8 cellular contexts compared by ENCODE assay signal in the genomic region with DNA sequence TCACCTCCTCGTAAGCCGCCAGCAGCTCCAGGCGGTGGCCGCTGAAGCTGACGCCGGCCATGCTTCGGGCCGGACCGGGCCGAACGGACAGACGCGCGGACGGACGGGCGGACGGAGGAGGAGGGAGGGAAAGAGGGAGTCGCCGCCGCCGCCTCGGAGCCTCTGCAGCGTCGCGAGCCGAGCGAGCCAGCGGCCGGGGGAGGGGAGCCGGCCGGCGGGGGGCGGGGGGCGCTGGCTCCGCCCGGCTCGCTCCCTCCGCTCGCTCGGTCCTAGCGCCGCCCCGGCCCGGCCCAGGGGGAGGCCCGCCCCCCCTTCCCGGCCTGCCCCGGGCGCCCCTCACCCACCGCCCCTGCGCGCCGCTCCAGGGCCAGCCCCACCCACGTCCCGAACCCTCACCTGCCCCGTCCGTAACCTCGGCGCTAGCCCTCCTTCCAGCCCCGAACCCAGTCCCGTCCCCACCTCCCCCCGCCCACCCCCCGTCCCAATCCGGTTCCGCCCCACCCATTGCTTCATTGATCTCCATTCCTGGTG. TPM values are rescaled to one million over a fixed set of nuclear protein-coding genes. Genes with fewer than 3 reads are reported as not detected.
DNase-seq lines count a peak whose midpoint lies in the region; ATAC-seq and TF ChIP-seq lines count a peak whose summit lies in the region.

TSS of gene DBN1 (minus strand) at position 174 of the 531 bp plus-strand sequence. CDS start at position 61, 113 bp downstream.

- no peaks in the 10 kb centered on the region for H3K9me3 ChIP-seq in adipocyte (ENCODE audit: control insufficient read depth, low read length)
- no peaks in the 10 kb centered on the region for H3K9me3 ChIP-seq in left ventricle myocardium inferior (replicated peaks)

- no peak for ATAC-seq in GM21528 (IDR thresholded peaks at IDR 0.05; ENCODE audit: low FRiP score, unreplicated experiment)
- ATAC-seq in HG02970 (IDR thresholded peaks at IDR 0.05; ENCODE audit: low FRiP score, unreplicated experiment), result no peak

- in situ Hi-C loops in GM13977 (cut with MboI; ENCODE audit: low pct_unique_long_range_greater_than_20kb, low sequenced_read_pairs, unreplicated experiment), result no loop called here

- H3K4me3 Mint-ChIP-seq in progenitor cell of endocrine pancreas (ENCODE audit: low read depth), result peak within 1 kb of the TSS; percentile 82

- H3K4me3 ChIP-seq in adipocyte (ENCODE audit: low read length) (peak within 1 kb of the TSS; percentile 82), left ventricle myocardium inferior (peak within 1 kb of the TSS; percentile 79)

- TF ChIP-seq CTCF in GM13977 (IDR thresholded peaks at IDR 0.05; ENCODE audit: extremely low read depth, insufficient read depth, missing control alignments) (no peak), left ventricle myocardium inferior (IDR thresholded peaks at IDR 0.05; ENCODE audit: borderline replicate concordance) (no peak), progenitor cell of endocrine pancreas (IDR thresholded peaks at IDR 0.05; ENCODE audit: unreplicated experiment) (no peak)

- H3K27me3 ChIP-seq in adipocyte (replicated peaks; ENCODE audit: control insufficient read depth, insufficient read depth, low read length) (no peaks in the 10 kb centered on the region), left ventricle myocardium inferior (ENCODE audit: low read depth) (peaks cover 89% of the 10 kb centered on the region)

- H3K4me1 Mint-ChIP-seq in progenitor cell of endocrine pancreas (ENCODE audit: low read depth), result peaks cover 26% of the 10 kb centered on the region

- peak within 1 kb of the TSS; percentile 96 for H3K27ac Mint-ChIP-seq in progenitor cell of endocrine pancreas

- H3K4me1 ChIP-seq in adipocyte (ENCODE audit: control insufficient read depth, insufficient read depth, low read length) (peaks cover 55% of the 10 kb centered on the region), left ventricle myocardium inferior (peaks cover 77% of the 10 kb centered on the region)

- H3K27ac ChIP-seq in left ventricle myocardium inferior (replicated peaks), result peak within 1 kb of the TSS; percentile 92

- H3K36me3 ChIP-seq in adipocyte (ENCODE audit: control insufficient read depth, insufficient read depth, low read length, severe bottlenecking), result no peaks in the 10 kb centered on the region
- H3K36me3 ChIP-seq in left ventricle myocardium inferior, result no peaks in the 10 kb centered on the region

- H3K9ac ChIP-seq in adipocyte (ENCODE audit: low read length), result peak within 1 kb of the TSS; percentile 87

- intact Hi-C loops in left ventricle myocardium inferior (cut with micrococcal nuclease), result no loop called here

- DNase-seq in AG08395 (ENCODE audit: low spot score), result peak; percentile 92
- peak; percentile 96 for DNase-seq in GM13977 (ENCODE audit: low spot score)
- DNase-seq in NCI-H1105 (lab: John Stamatoyannopoulos, UW), result peak; percentile 42
- DNase-seq in adipocyte (ENCODE audit: low read depth), result peak; percentile 87
- DNase-seq in left ventricle myocardium inferior, result peak; percentile 63
- DNase-seq in progenitor cell of endocrine pancreas (ENCODE audit: low spot score, unreplicated experiment), result peak; percentile 54

- no peaks in the 10 kb centered on the region for H3K9me3 Mint-ChIP-seq in progenitor cell of endocrine pancreas (ENCODE audit: low read depth)

- peaks cover 6% of the 10 kb centered on the region for H3K36me3 Mint-ChIP-seq in progenitor cell of endocrine pancreas (ENCODE audit: insufficient read depth)

- H3K27me3 Mint-ChIP-seq in progenitor cell of endocrine pancreas, result peaks cover 5% of the 10 kb centered on the region

RNA-seq across cellular contexts. Expression of gene DBN1, which starts in this region (rescaled TPM):
- total RNA-seq in left ventricle myocardium inferior, result 21.8 TPM
- 396 and 422 TPM in 2 replicates for total RNA-seq in progenitor cell of endocrine pancreas

Comparison
In these comparisons a context has a peak if more than half of its experiments do, and no peak if none do; other contexts are left out.
1. RNA of gene DBN1 (total RNA-seq): 396 to 422 TPM in progenitor cell of endocrine pancreas; 21.8 TPM in left ventricle myocardium inferior (single experiment); every median in the first group is over 10 times any median in the second.
2. DNase-seq: peak in every context shown above with its lines; median percentile 96 in GM13977; 92 in AG08395; 87 in adipocyte; 63 in left ventricle myocardium inferior; 54 in progenitor cell of endocrine pancreas; 42 in NCI-H1105.